ENCODE assay signal across 32 cellular contexts in the genomic region with DNA sequence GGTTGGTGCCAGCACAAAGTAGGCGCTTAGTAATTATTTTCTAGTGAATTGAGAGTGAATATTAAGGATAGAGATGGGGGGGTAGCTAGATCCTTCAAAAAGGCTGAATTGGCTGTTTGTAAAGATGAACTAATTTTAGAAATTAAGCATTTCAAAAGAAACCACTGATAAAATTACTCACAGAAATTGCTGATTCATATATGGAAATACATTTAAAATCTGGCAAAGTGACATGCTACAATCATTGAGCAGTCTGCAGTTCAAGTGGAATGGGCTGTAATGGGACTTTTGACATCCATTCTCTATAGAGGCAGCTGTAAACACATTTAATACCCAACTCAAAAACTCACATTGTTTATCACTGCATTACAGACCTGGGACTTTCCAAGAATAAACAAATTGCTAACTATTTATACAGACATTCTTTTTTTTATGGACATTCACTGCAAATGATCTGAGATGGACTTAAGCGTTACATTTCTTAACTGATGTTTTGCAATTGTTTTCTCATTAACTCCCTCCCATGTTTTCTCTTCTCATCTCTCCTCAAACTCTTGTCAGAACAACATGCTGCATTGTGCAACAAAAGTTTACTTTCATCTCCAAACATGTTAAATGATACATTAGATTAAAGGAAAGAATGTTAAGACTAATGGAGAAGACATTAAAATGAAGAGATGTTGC. TPM values are rescaled to one million over a fixed set of nuclear protein-coding genes. Genes with fewer than 3 reads are reported as not detected.
"Had no signal": no experiment of that assay in that cellular context is flagged by ENCODE, and none has a peak within 500 bp of the region (broad histone marks: within the 10 kb centered on the region; RNA-seq: fewer than 3 reads in every experiment).

No MANE protein-coding gene starts in this region.

- H3K27ac ChIP-seq: colonic mucosa, heart left ventricle, neutrophil, psoas muscle, right lobe of liver, testis, tibial nerve, upper lobe of right lung had no signal

- FAIRE-seq: endothelial cell of umbilical vein, islet of Langerhans had no signal

- H3K9me3 ChIP-seq: colonic mucosa, heart left ventricle, neutrophil, psoas muscle, right lobe of liver, testis, tibial nerve, upper lobe of right lung had no signal

- ATAC-seq: heart left ventricle; naive thymus-derived CD4-positive, alpha-beta T cell; psoas muscle; right lobe of liver; stimulated activated naive B cell treated with anti-CD40 and anti-IgM and Interleukin-4, amounts not matched to agents 10 μg/mL and 1 μg/mL and 100 μg/mL, for 72 hours; stimulated activated naive CD8-positive, alpha-beta T cell treated with anti-CD3 and anti-CD28 coated beads, Interleukin-15, amount 100 ng/mL, for 72 hours; upper lobe of right lung had no signal

- H3K27me3 ChIP-seq: colonic mucosa, heart left ventricle, neutrophil, right lobe of liver, spleen, testis, tibial nerve, upper lobe of right lung had no signal

- H3K4me3 ChIP-seq: colonic mucosa, heart left ventricle, psoas muscle, right lobe of liver, spleen, testis, tibial nerve, upper lobe of right lung had no signal

- H3K4me1 ChIP-seq: colonic mucosa, psoas muscle, right lobe of liver, testis, tibial nerve, upper lobe of right lung had no signal

- H3K36me3 ChIP-seq: colonic mucosa, heart left ventricle, neutrophil, right lobe of liver, spleen, tibial nerve, upper lobe of right lung had no signal

- DNase-seq: colonic mucosa; dermis blood vessel endothelial cell; foreskin melanocyte; heart left ventricle; hippocampal formation; kidney glomerular epithelial cell; naive thymus-derived CD4-positive, alpha-beta T cell; nephron progenitor cell; psoas muscle; retina; right lobe of liver; spleen; stimulated activated CD4-positive, alpha-beta T cell treated with anti-CD3 and anti-CD28 coated beads, Interleukin-15, amount 100 ng/mL, for 24 hours; stimulated activated CD4-positive, alpha-beta T cell treated with anti-CD3 and anti-CD28 coated beads, Interleukin-2, amount 100 ng/mL, for 24 hours; stimulated activated CD4-positive, alpha-beta T cell treated with anti-CD3 and anti-CD28 coated beads, Interleukin-4, amount 100 ng/mL, for 4 hours; stimulated activated naive B cell treated with anti-CD40 and anti-IgM and Interleukin-4, amounts not matched to agents 10 μg/mL and 1 μg/mL and 100 μg/mL, for 72 hours; stimulated activated naive CD8-positive, alpha-beta T cell treated with anti-CD3 and anti-CD28 coated beads, Interleukin-15, amount 100 ng/mL, for 72 hours; testis; upper lobe of right lung had no signal

RNA-seq across cellular contexts. Expression of a gene that starts 42.1 kb away (rescaled TPM):
- total RNA-seq: cerebellum; endothelial cell of umbilical vein; naive thymus-derived CD4-positive, alpha-beta T cell; psoas muscle; skeletal muscle tissue; tibial nerve had no signal
- polyA plus RNA-seq: heart left ventricle; naive thymus-derived CD4-positive, alpha-beta T cell had no signal

RNA-seq across cellular contexts. Expression of a gene that starts 52.5 kb away (rescaled TPM):
- total RNA-seq: cerebellum; colonic mucosa; dermis blood vessel endothelial cell; endothelial cell of umbilical vein; glomerular endothelial cell; heart left ventricle; liver; lung microvascular endothelial cell; mesenteric fat pad; naive thymus-derived CD4-positive, alpha-beta T cell; osteoblast; psoas muscle; right lobe of liver; skeletal muscle tissue; spleen; subcutaneous adipose tissue; tibial nerve; upper lobe of right lung had no signal
- polyA plus RNA-seq: endothelial cell of umbilical vein; esophagus; heart left ventricle; liver; naive thymus-derived CD4-positive, alpha-beta T cell; psoas muscle had no signal
